Comparison of ENCODE assay signal across 16 cellular contexts in the genomic region with DNA sequence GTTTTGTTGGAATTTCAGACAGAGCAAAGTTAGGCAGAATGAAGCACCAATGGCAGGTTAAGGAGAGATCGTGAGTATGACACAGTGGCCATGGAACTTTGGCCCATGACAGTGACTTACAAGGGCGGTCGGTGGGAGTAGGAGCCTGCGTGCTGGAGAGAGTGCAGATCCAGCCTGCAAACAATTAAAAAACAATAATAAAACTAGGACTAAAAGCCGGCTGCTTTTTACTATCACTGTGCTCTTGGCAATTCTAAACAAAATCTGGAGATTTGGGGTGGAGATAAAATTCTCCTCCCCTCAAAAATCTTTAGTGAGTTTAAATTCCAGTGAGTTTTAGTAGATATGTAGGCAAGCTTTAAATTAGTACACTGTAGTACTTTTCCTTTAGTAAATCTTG.
DNase-seq lines count a peak whose midpoint lies in the region; ATAC-seq and TF ChIP-seq lines count a peak whose summit lies in the region.
"Had no signal": no experiment of that assay in that cellular context is flagged by ENCODE, and none has a peak within 500 bp of the region (broad histone marks: within the 10 kb centered on the region; RNA-seq: fewer than 3 reads in every experiment).

No MANE protein-coding gene starts in this region.

- no peaks in the 10 kb centered on the region for H3K9me3 ChIP-seq in lower lobe of right lung

- H3K27me3 Mint-ChIP-seq in activated T-helper 1 cell treated with anti-CD3 and anti-CD28 coated beads, Interleukin-12 subunit alpha, Interleukin-12 subunit beta, Interleukin-2, Interleukin-4 antibody, amounts not matched to agents 30 ng/mL and 10 ng/mL and 1 ng/mL, durations not matched to agents 14 hours and 24 hours and 36 hours (ENCODE audit: insufficient read depth) = no peaks in the 10 kb centered on the region

- peak overlapping the region; percentile 53 for H3K27ac Mint-ChIP-seq in activated T-helper 1 cell treated with anti-CD3 and anti-CD28 coated beads, Interleukin-12 subunit alpha, Interleukin-12 subunit beta, Interleukin-2, Interleukin-4 antibody, amounts not matched to agents 30 ng/mL and 10 ng/mL and 1 ng/mL, durations not matched to agents 14 hours and 24 hours and 36 hours
- H3K27ac Mint-ChIP-seq: GM23338 had no signal

- peaks cover 21% of the 10 kb centered on the region for H3K36me3 Mint-ChIP-seq in activated T-helper 1 cell treated with anti-CD3 and anti-CD28 coated beads, Interleukin-12 subunit alpha, Interleukin-12 subunit beta, Interleukin-2, Interleukin-4 antibody, amounts not matched to agents 30 ng/mL and 10 ng/mL and 1 ng/mL, durations not matched to agents 14 hours and 24 hours and 36 hours (ENCODE audit: low read depth)

- ATAC-seq in lower lobe of right lung (no peak), HG03354 (IDR thresholded peaks at IDR 0.05; ENCODE audit: poor library complexity, severe bottlenecking, unreplicated experiment) (no peak)
- ATAC-seq: GM23338 had no signal

- H3K4me1 ChIP-seq in lower lobe of right lung = peaks cover 23% of the 10 kb centered on the region

- H3K27ac ChIP-seq in lower lobe of right lung = no peak overlapping the region

- TF ChIP-seq CTCF in HFF-Myc (IDR thresholded peaks at IDR 0.05; ENCODE audit: low read depth, low read length, missing control alignments) (no peak), lower lobe of right lung (IDR thresholded peaks at IDR 0.05) (no peak)

- no peaks in the 10 kb centered on the region for H3K27me3 ChIP-seq in lower lobe of right lung (ENCODE audit: low read depth)

- DNase-seq in HFF-Myc (ENCODE audit: extremely low read depth, low read depth) (peak; percentile 22), mesenteric fat pad (ENCODE audit: low spot score) (peak; percentile 22), DMS79 (lab: John Stamatoyannopoulos, UW) (no peak), lower lobe of right lung (no peak), hippocampal formation (lab: John Stamatoyannopoulos, UW) (no peak)
- DNase-seq in activated T-helper 1 cell treated with anti-CD3 and anti-CD28 coated beads, Interleukin-12 subunit alpha, Interleukin-12 subunit beta, Interleukin-2, Interleukin-4 antibody, amounts not matched to agents 30 ng/mL and 10 ng/mL and 1 ng/mL, durations not matched to agents 14 hours and 24 hours and 36 hours (ENCODE audit: low spot score) = no peak
- DNase-seq: C1 segment of cervical spinal cord; DMS 273 treated with DMSO at 0.1 percent for 48 hours; KBM-7; NCI-H1436 treated with DMSO at 0.1 percent for 48 hours; NCI-H226; NCI-H526 treated with DMSO at 0.1 percent for 48 hours; NK-92 treated with Interleukin-12 subunit alpha and Interleukin-12 subunit beta, amount 100 ng/mL, for 24 hours; OCI-M1 had no signal

- H3K4me3 ChIP-seq in HFF-Myc (replicated peaks; ENCODE audit: low read depth, low read length) = 0 out of 2 replicates have a peak overlapping the region, but pooled peaks have one; percentile 1
- H3K4me3 ChIP-seq in lower lobe of right lung = no peak overlapping the region
- H3K4me3 ChIP-seq: GM23338 had no signal

- peaks cover 30% of the 10 kb centered on the region for H3K4me1 Mint-ChIP-seq in activated T-helper 1 cell treated with anti-CD3 and anti-CD28 coated beads, Interleukin-12 subunit alpha, Interleukin-12 subunit beta, Interleukin-2, Interleukin-4 antibody, amounts not matched to agents 30 ng/mL and 10 ng/mL and 1 ng/mL, durations not matched to agents 14 hours and 24 hours and 36 hours (ENCODE audit: low read depth)
- H3K4me1 Mint-ChIP-seq: GM23338 had no signal

- intact Hi-C loops in activated T-helper 1 cell treated with anti-CD3 and anti-CD28 coated beads, Interleukin-12 subunit alpha, Interleukin-12 subunit beta, Interleukin-2, Interleukin-4 antibody, amounts not matched to agents 30 ng/mL and 10 ng/mL and 1 ng/mL, durations not matched to agents 14 hours and 24 hours and 36 hours (cut with micrococcal nuclease) = no loop called here
- intact Hi-C loops in lower lobe of right lung (cut with DNase I) = no loop called here

- no peaks in the 10 kb centered on the region for H3K36me3 ChIP-seq in lower lobe of right lung

- peaks cover 4% of the 10 kb centered on the region for H3K9me3 Mint-ChIP-seq in activated T-helper 1 cell treated with anti-CD3 and anti-CD28 coated beads, Interleukin-12 subunit alpha, Interleukin-12 subunit beta, Interleukin-2, Interleukin-4 antibody, amounts not matched to agents 30 ng/mL and 10 ng/mL and 1 ng/mL, durations not matched to agents 14 hours and 24 hours and 36 hours
- H3K9me3 Mint-ChIP-seq: GM23338 had no signal

- no peak overlapping the region for H3K4me3 Mint-ChIP-seq in activated T-helper 1 cell treated with anti-CD3 and anti-CD28 coated beads, Interleukin-12 subunit alpha, Interleukin-12 subunit beta, Interleukin-2, Interleukin-4 antibody, amounts not matched to agents 30 ng/mL and 10 ng/mL and 1 ng/mL, durations not matched to agents 14 hours and 24 hours and 36 hours
- H3K4me3 Mint-ChIP-seq: GM23338 had no signal

Comparison
In these comparisons a context has a peak if more than half of its experiments do, and no peak if none do; other contexts are left out.
1. DNase-seq: peak in HFF-Myc (single experiment) and mesenteric fat pad (single experiment); none in activated T-helper 1 cell treated with anti-CD3 and anti-CD28 coated beads, Interleukin-12 subunit alpha, Interleukin-12 subunit beta, Interleukin-2, Interleukin-4 antibody, amounts not matched to agents 30 ng/mL and 10 ng/mL and 1 ng/mL, durations not matched to agents 14 hours and 24 hours and 36 hours (single experiment), DMS79 (single experiment), lower lobe of right lung (single experiment) and hippocampal formation (0 of 2).